Comparison of ENCODE assay signal across 1 cellular context in genomic region chr16:84584678-84585077, GRCh38.
A peak's percentile ranks its signal among the peaks of the same experiment; 100 is the strongest.
TF ChIP-seq lines count a peak whose summit lies in the region.

No MANE protein-coding gene starts in this region.

TF ChIP-seq in K562, 482 proteins besides CTCF, POLR2A, EP300 and RAD21 (continued from another document):
- no peak for TF ChIP-seq ZFP91 (CRISPR knock-in tag; IDR thresholded peaks at IDR 0.05)
- no peak for TF ChIP-seq CREBBP (IDR thresholded peaks at IDR 0.05; ENCODE audit: low read depth, low read length)
- peak; percentile 98 for TF ChIP-seq RBM25 (IDR thresholded peaks at IDR 0.05; ENCODE audit: low read depth, low read length, severe bottlenecking)
- no peak for TF ChIP-seq WHSC1 (IDR thresholded peaks at IDR 0.05; ENCODE audit: low read length)
- TF ChIP-seq ZNF316 (IDR thresholded peaks at IDR 0.05), result no peak
- TF ChIP-seq ZNF174 (CRISPR knock-in tag; IDR thresholded peaks at IDR 0.05), result no peak
- peak; percentile 86 for TF ChIP-seq ZFP36 (IDR thresholded peaks at IDR 0.05; ENCODE audit: low read depth, low read length, partially characterized antibody)
- TF ChIP-seq MTF1 (CRISPR knock-in tag; IDR thresholded peaks at IDR 0.05; ENCODE audit: borderline replicate concordance), result no peak
- TF ChIP-seq SLC30A9 (CRISPR knock-in tag; IDR thresholded peaks at IDR 0.05), result no peak
- no peak for TF ChIP-seq MYNN (IDR thresholded peaks at IDR 0.05)
- TF ChIP-seq MYNN (CRISPR knock-in tag; IDR thresholded peaks at IDR 0.05), result no peak
